ENCODE assay signal across 14 cellular contexts in genomic region chr15:46857103-46857502, GRCh38.
DNase-seq lines count a peak whose midpoint lies in the region; ATAC-seq and TF ChIP-seq lines count a peak whose summit lies in the region.
"Had no signal": no experiment of that assay in that cellular context is flagged by ENCODE, and none has a peak within 500 bp of the region (broad histone marks: within the 10 kb centered on the region; RNA-seq: fewer than 3 reads in every experiment).

No MANE protein-coding gene starts in this region.

- peaks cover 0 to 9% (median 0%) of the 10 kb centered on the region in 9 donors for H3K4me1 ChIP-seq in heart right ventricle
- H3K4me1 ChIP-seq in gastrocnemius medialis = no peaks in the 10 kb centered on the region

- intact Hi-C loops in Right ventricle myocardium superior (cut with DNase I) (no loop called here), heart right ventricle (cut with DNase I) (no loop called here), gastrocnemius medialis (cut with DNase I; ENCODE audit: low total_unique reads) (no loop called here)

- WGBS in heart right ventricle, 2 donors = 41 to 58% methylated on average over 3 of the region's 3 CpGs

- H3K9me3 ChIP-seq in heart right ventricle = peaks cover 0 to 3% (median 0%) of the 10 kb centered on the region in 11 donors
- H3K9me3 ChIP-seq in gastrocnemius medialis = no peaks in the 10 kb centered on the region

- peak; percentile 52 for ATAC-seq in Right ventricle myocardium superior (ENCODE audit: poor library complexity)
- no peak for ATAC-seq in heart right ventricle
- ATAC-seq in gastrocnemius medialis = no peak
- no peak for ATAC-seq in HG03175 (IDR thresholded peaks at IDR 0.05; ENCODE audit: unreplicated experiment)
- ATAC-seq: K562 had no signal

- H3K27me3 ChIP-seq in heart right ventricle (no peaks in the 10 kb centered on the region), gastrocnemius medialis (no peaks in the 10 kb centered on the region)

- no peak overlapping the region for H3K27ac ChIP-seq in heart right ventricle
- no peak overlapping the region for H3K27ac ChIP-seq in gastrocnemius medialis
- H3K27ac ChIP-seq: GM23248 had no signal

- no peak overlapping the region for H3K4me3 ChIP-seq in heart right ventricle
- no peak overlapping the region for H3K4me3 ChIP-seq in gastrocnemius medialis
- H3K4me3 ChIP-seq: GM23248, K562 had no signal

- in situ Hi-C loops in gastrocnemius medialis (cut with MboI; ENCODE audit: low sequenced_read_pairs in 4 of 4) = no loop called here

- DNase-seq in Right ventricle myocardium superior (no peak), heart right ventricle (no peak), NCI-H1436 (lab: John Stamatoyannopoulos, UW) (peak; percentile 22), NCI-H748 (lab: John Stamatoyannopoulos, UW; ENCODE audit: unreplicated experiment) (peak; percentile 89), nucleus accumbens (lab: John Stamatoyannopoulos, UW) (no peak), gastrocnemius medialis (no peak)
- DNase-seq: CD8-positive, alpha-beta memory T cell; GM23248; NCI-H510A treated with DMSO at 0.1 percent for 48 hours; NK-92 treated with Interleukin-12 subunit alpha and Interleukin-12 subunit beta, amount 100 ng/mL, for 24 hours; OCI-M1; SIG-M5 had no signal

- no peak for TF ChIP-seq POLR2A in gastrocnemius medialis (IDR thresholded peaks at IDR 0.05)

- TF ChIP-seq CTCF in heart right ventricle (IDR thresholded peaks at IDR 0.05) = no peak
- TF ChIP-seq CTCF in gastrocnemius medialis (IDR thresholded peaks at IDR 0.05 in 4 of 5, conservative IDR thresholded peaks at IDR 0.05 in 1 of 5) = no peak

- H3K36me3 ChIP-seq in heart right ventricle (no peaks in the 10 kb centered on the region), gastrocnemius medialis (no peaks in the 10 kb centered on the region)

Comparison
In these comparisons a context has a peak if more than half of its experiments do, and no peak if none do; other contexts are left out.
1. DNase-seq: peak in NCI-H1436 (single experiment) and NCI-H748 (single experiment); none in Right ventricle myocardium superior (single experiment), heart right ventricle (0 of 2), nucleus accumbens (0 of 56) and gastrocnemius medialis (0 of 2).